ENCODE assay signal across 15 cellular contexts in genomic region chr13:45811891-45812583, GRCh38. TPM values are rescaled to one million over a fixed set of nuclear protein-coding genes. Genes with fewer than 3 reads are reported as not detected.
DNase-seq lines count a peak whose midpoint lies in the region; ATAC-seq and TF ChIP-seq lines count a peak whose summit lies in the region.
"Had no signal": no experiment of that assay in that cellular context is flagged by ENCODE, and none has a peak within 500 bp of the region (broad histone marks: within the 10 kb centered on the region; RNA-seq: fewer than 3 reads in every experiment).

No MANE protein-coding gene starts in this region.

- no peak overlapping the region for H3K4me3 ChIP-seq in mammary epithelial cell (replicated peaks in 1 of 3; ENCODE audit: insufficient read depth in 1 of 3, low read depth in 2 of 3, low read length in 3 of 3)

- WGBS in mammary epithelial cell (ENCODE audit: low coverage, missing lambda C conversion rate): 7% methylated on average over 4 of the region's 5 CpGs

- intact Hi-C loops in mammary epithelial cell (cut with micrococcal nuclease): no loop called here

- CTCF ChIA-PET in mammary epithelial cell (lab: Charles Lee; ENCODE audit: low non-redundant PET): no interaction called here

- H3K36me3 ChIP-seq in mammary epithelial cell (ENCODE audit: insufficient read depth, low read length): no peaks in the 10 kb centered on the region

- H2AFZ ChIP-seq in mammary epithelial cell (ENCODE audit: low read depth, low read length): peak overlapping the region; percentile 55

- no peak overlapping the region for H3K27ac ChIP-seq in mammary epithelial cell (ENCODE audit: insufficient read depth, low read depth, low read length)

- H3K79me2 ChIP-seq in mammary epithelial cell (ENCODE audit: insufficient read depth, low read length): no peaks in the 10 kb centered on the region

- H3K9me3 ChIP-seq in mammary epithelial cell (replicated peaks; ENCODE audit: insufficient read depth, low read length): no peaks in the 10 kb centered on the region

- no TSS peak for BruUV-seq in mammary epithelial cell (replicated peaks; lab: Mats Ljungman, UMichigan)

- DNase-seq in ELR (ENCODE audit: low read depth) (peak; percentile 10), NCI-H82 (lab: John Stamatoyannopoulos, UW) (peak; percentile 53), mammary epithelial cell (peak; percentile 74), occipital lobe (lab: John Stamatoyannopoulos, UW) (peak; percentile 12), KG1 (lab: John Stamatoyannopoulos, UW) (no peak)
- DNase-seq: H7, NCI-H1105 treated with DMSO at 0.1 percent for 48 hours, NCI-H187, NCI-H2171, NCI-H510A had no signal

- H3K4me2 ChIP-seq in mammary epithelial cell (ENCODE audit: insufficient read depth, low read depth, low read length): peak overlapping the region; percentile 29

- dilution Hi-C loops in mammary epithelial cell (cut with HindIII; ENCODE audit: low sequenced_read_pairs): no loop called here

- in situ Hi-C loops in mammary epithelial cell (cut with MboI; ENCODE audit: low sequenced_read_pairs in 2 of 2): loop anchor here (5.0 to 25.0 kb wide), 3 partner anchors 310 to 525 kb away; no protein-coding TSS in a partner anchor

- TF ChIP-seq CTCF in mammary epithelial cell (conservative IDR thresholded peaks at IDR 0.05 in 1 of 2, IDR thresholded peaks at IDR 0.05 in 1 of 2; ENCODE audit: extremely low read depth in 1 of 2, insufficient read depth in 1 of 2, low read depth in 1 of 2, low read length in 2 of 2): no peak

- H3K4me1 ChIP-seq in mammary epithelial cell (ENCODE audit: insufficient read depth, low read length): peaks cover 20% of the 10 kb centered on the region

- ATAC-seq in GM19395 (IDR thresholded peaks at IDR 0.05; ENCODE audit: unreplicated experiment) (no peak), GM19467 (IDR thresholded peaks at IDR 0.05; ENCODE audit: unreplicated experiment) (no peak)
- ATAC-seq: CD8-positive, alpha-beta T cell had no signal

- no peak overlapping the region for H3K9ac ChIP-seq in mammary epithelial cell (ENCODE audit: insufficient read depth, low read length)

- H4K20me1 ChIP-seq in mammary epithelial cell (ENCODE audit: insufficient read depth, low read length): no peaks in the 10 kb centered on the region

- no peaks in the 10 kb centered on the region for H3K27me3 ChIP-seq in mammary epithelial cell (ENCODE audit: insufficient read depth, low read length)

RNA-seq across cellular contexts. Expression of gene SIAH3, which starts 39.5 kb away (rescaled TPM):
- total RNA-seq in mammary epithelial cell (under 1 TPM in 1 of 2 donors, not detected in 1; under 0.01 TPM), occipital lobe (9.8 TPM)
- not detected for polyA plus RNA-seq in mammary epithelial cell
- not detected for polyA minus RNA-seq in mammary epithelial cell
- total RNA-seq: OCI-LY7 had no signal
- polyA plus RNA-seq: BJ had no signal

Comparison
In these comparisons a context has a peak if more than half of its experiments do, and no peak if none do; other contexts are left out.
1. RNA of gene SIAH3, which starts 39.5 kb away (total RNA-seq): 9.8 TPM in occipital lobe (single experiment); under 0.01 TPM in mammary epithelial cell; every median in the first group is over 10 times any median in the second.